In genomic region chr9:28714175-28714574, GRCh38 we compare ENCODE assay signal across 6 cellular contexts.
"Had no signal": no experiment of that assay in that cellular context is flagged by ENCODE, and none has a peak within 500 bp of the region (broad histone marks: within the 10 kb centered on the region; RNA-seq: fewer than 3 reads in every experiment).

No MANE protein-coding gene starts in this region.

- DNase-seq: KBM-7, KG1 had no signal

- H3K4me2 ChIP-seq: KMS-11 had no signal

- H3K27ac ChIP-seq: HL-60, KMS-11 had no signal

- H3K4me3 ChIP-seq: K562 had no signal

- H3K9ac ChIP-seq: KMS-11 had no signal

- ATAC-seq: K562 had no signal

- FAIRE-seq: HTR-8/SVneo, K562 had no signal
